26 cellular contexts compared by ENCODE assay signal in the genomic region with DNA sequence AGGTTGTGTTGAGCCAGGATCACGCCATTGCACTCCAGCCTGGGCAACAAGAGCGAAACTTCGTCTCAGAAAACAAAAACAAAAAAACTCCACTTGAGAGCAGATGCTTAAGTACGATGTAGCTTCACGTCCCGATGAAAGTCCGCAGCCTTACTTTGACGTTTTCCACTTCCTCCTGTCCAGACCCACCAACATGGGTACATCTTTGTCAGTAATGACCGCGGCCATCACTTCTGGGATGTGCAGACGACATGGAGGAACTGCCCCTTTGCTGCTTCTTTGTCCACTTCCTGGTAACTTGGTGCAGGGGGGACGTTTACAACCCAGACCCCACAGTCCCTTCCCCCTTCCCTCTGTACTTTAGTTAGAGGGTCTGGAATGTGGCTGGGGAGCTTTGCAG. TPM values are rescaled to one million over a fixed set of nuclear protein-coding genes. Genes with fewer than 3 reads are reported as not detected.
"Had no signal": no experiment of that assay in that cellular context is flagged by ENCODE, and none has a peak within 500 bp of the region (broad histone marks: within the 10 kb centered on the region; RNA-seq: fewer than 3 reads in every experiment).

No MANE protein-coding gene starts in this region.

- DNase-seq: activated CD4-positive, alpha-beta T cell treated with anti-CD3 and anti-CD28 coated beads, Interleukin-2, amount 50 U/mL, for 1 hour; activated CD8-positive, alpha-beta memory T cell treated with anti-CD3 and anti-CD28 coated beads for 24 hours; activated CD8-positive, alpha-beta memory T cell treated with anti-CD3 and anti-CD28 coated beads, Interleukin-2, amount 50 U/mL, for 4 hours; activated T-cell treated with anti-CD3 and anti-CD28 coated beads, Interleukin-2, amount 50 U/mL, for 24 hours; adrenal gland; central memory CD4-positive, alpha-beta T cell; colonic mucosa; dorsolateral prefrontal cortex; effector memory CD8-positive, alpha-beta T cell; gastrocnemius medialis; mucosa of descending colon; sigmoid colon; stimulated activated CD4-positive, alpha-beta T cell treated with anti-CD3 and anti-CD28 coated beads, Interleukin-2, amount 100 ng/mL, for 48 hours; stimulated activated naive CD4-positive, alpha-beta T cell; T-helper 2 cell; upper lobe of left lung had no signal

- H3K4me3 ChIP-seq: adrenal gland, ascending aorta, colonic mucosa, dorsolateral prefrontal cortex, esophagus muscularis mucosa, gastrocnemius medialis, mucosa of descending colon, sigmoid colon, thoracic aorta, upper lobe of left lung had no signal

- H3K4me3 Mint-ChIP-seq: activated naive CD8-positive, alpha-beta T cell; activated T-cell treated with anti-CD3 and anti-CD28 coated beads, Interleukin-2, amount 50 U/mL, for 24 hours; activated T-helper 17 cell treated with anti-CD3 and anti-CD28 coated beads, Interleukin-2, amount 50 U/mL, for 72 hours; effector memory CD8-positive, alpha-beta T cell had no signal

- H3K9me3 ChIP-seq: adrenal gland, ascending aorta, colonic mucosa, esophagus muscularis mucosa, gastrocnemius medialis, mucosa of descending colon, sigmoid colon, thoracic aorta, upper lobe of left lung had no signal

- H3K4me1 Mint-ChIP-seq: activated T-helper 17 cell treated with anti-CD3 and anti-CD28 coated beads, Interleukin-2, amount 50 U/mL, for 72 hours had no signal

- H3K9me3 Mint-ChIP-seq: activated T-cell treated with anti-CD3 and anti-CD28 coated beads, Interleukin-2, amount 50 U/mL, for 24 hours; activated T-helper 17 cell treated with anti-CD3 and anti-CD28 coated beads, Interleukin-2, amount 50 U/mL, for 72 hours; effector memory CD8-positive, alpha-beta T cell had no signal

- H3K27ac ChIP-seq: adrenal gland, ascending aorta, colonic mucosa, dorsolateral prefrontal cortex, esophagus muscularis mucosa, gastrocnemius medialis, sigmoid colon, thoracic aorta, upper lobe of left lung had no signal

- H3K27me3 ChIP-seq: ascending aorta, colonic mucosa, sigmoid colon, upper lobe of left lung had no signal

- H3K36me3 Mint-ChIP-seq: activated naive CD8-positive, alpha-beta T cell had no signal

- H3K27ac Mint-ChIP-seq: activated naive CD8-positive, alpha-beta T cell; activated T-cell treated with anti-CD3 and anti-CD28 coated beads, Interleukin-2, amount 50 U/mL, for 24 hours; activated T-helper 17 cell treated with anti-CD3 and anti-CD28 coated beads, Interleukin-2, amount 50 U/mL, for 72 hours; effector memory CD8-positive, alpha-beta T cell had no signal

- H3K4me1 ChIP-seq: adrenal gland, ascending aorta, colonic mucosa, esophagus muscularis mucosa, gastrocnemius medialis, upper lobe of left lung had no signal

- ATAC-seq: activated CD4-positive, CD25-positive, alpha-beta regulatory T cell treated with anti-CD3 and anti-CD28 coated beads, Interleukin-2, amount 50 U/mL, for 24 hours; activated T-helper 17 cell treated with anti-CD3 and anti-CD28 coated beads, Interleukin-2, amount 50 U/mL, for 72 hours; effector memory CD8-positive, alpha-beta T cell; gastrocnemius medialis; mucosa of descending colon had no signal

- H3K36me3 ChIP-seq: adrenal gland, ascending aorta, colonic mucosa, esophagus muscularis mucosa, gastrocnemius medialis, sigmoid colon, thoracic aorta, upper lobe of left lung had no signal

RNA-seq across cellular contexts. Expression of a gene that starts 48.7 kb away (rescaled TPM):
- total RNA-seq: activated T-helper 17 cell treated with anti-CD3 and anti-CD28 coated beads, Interleukin-2, amount 50 U/mL, for 72 hours; ascending aorta; esophagus muscularis mucosa; gastrocnemius medialis; liver; osteoblast; posterior vena cava; renal cortical epithelial cell had no signal
- polyA plus RNA-seq: liver had no signal
